2 cellular contexts compared by ENCODE assay signal in the genomic region with DNA sequence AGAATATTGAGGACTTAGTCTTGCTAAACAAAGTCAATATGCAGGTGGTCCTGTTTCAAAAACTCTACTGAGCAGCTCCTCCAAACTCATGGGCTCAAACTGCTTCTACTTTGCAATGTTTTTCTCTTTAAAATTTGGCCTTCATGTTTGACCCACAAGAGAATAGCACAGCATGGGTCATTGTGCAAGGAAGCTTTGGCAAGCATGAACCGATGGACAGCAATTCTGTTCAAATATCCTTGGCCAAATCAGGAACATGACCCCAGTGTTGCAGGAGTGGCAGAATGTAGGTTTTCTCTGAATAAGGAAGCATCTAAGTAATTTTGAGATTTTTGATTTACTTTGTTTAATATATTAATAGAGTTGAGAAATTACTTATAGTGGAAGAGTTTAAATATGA.
A peak's percentile ranks its signal among the peaks of the same experiment; 100 is the strongest.
TF ChIP-seq lines count a peak whose summit lies in the region.

No MANE protein-coding gene starts in this region.

TF ChIP-seq in liver, 16 proteins besides CTCF, POLR2A, EP300 and RAD21 (continued from another document):
- TF ChIP-seq, protein P1, sequence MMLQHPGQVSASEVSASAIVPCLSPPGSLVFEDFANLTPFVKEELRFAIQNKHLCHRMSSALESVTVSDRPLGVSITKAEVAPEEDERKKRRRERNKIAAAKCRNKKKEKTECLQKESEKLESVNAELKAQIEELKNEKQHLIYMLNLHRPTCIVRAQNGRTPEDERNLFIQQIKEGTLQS (IDR thresholded peaks at IDR 0.05) = no peak
- TF ChIP-seq TAF1 (conservative IDR thresholded peaks at IDR 0.05) (no peak), HNF4G (IDR thresholded peaks at IDR 0.05) (no peak), HNF4A (conservative IDR thresholded peaks at IDR 0.05) (peak; percentile 33 to 42), YY1 (IDR thresholded peaks at IDR 0.05) (peak; percentile 22), RXRA (IDR thresholded peaks at IDR 0.05) (peak; percentile 25 to 44), NR2F2 (IDR thresholded peaks at IDR 0.05) (no peak), EGR1 (IDR thresholded peaks at IDR 0.05; ENCODE audit: low read depth in 2 of 2) (no peak), GABPA (IDR thresholded peaks at IDR 0.05 in 1 of 2, conservative IDR thresholded peaks at IDR 0.05 in 1 of 2) (no peak), JUND (IDR thresholded peaks at IDR 0.05) (no peak)
- TF ChIP-seq, protein P2, sequence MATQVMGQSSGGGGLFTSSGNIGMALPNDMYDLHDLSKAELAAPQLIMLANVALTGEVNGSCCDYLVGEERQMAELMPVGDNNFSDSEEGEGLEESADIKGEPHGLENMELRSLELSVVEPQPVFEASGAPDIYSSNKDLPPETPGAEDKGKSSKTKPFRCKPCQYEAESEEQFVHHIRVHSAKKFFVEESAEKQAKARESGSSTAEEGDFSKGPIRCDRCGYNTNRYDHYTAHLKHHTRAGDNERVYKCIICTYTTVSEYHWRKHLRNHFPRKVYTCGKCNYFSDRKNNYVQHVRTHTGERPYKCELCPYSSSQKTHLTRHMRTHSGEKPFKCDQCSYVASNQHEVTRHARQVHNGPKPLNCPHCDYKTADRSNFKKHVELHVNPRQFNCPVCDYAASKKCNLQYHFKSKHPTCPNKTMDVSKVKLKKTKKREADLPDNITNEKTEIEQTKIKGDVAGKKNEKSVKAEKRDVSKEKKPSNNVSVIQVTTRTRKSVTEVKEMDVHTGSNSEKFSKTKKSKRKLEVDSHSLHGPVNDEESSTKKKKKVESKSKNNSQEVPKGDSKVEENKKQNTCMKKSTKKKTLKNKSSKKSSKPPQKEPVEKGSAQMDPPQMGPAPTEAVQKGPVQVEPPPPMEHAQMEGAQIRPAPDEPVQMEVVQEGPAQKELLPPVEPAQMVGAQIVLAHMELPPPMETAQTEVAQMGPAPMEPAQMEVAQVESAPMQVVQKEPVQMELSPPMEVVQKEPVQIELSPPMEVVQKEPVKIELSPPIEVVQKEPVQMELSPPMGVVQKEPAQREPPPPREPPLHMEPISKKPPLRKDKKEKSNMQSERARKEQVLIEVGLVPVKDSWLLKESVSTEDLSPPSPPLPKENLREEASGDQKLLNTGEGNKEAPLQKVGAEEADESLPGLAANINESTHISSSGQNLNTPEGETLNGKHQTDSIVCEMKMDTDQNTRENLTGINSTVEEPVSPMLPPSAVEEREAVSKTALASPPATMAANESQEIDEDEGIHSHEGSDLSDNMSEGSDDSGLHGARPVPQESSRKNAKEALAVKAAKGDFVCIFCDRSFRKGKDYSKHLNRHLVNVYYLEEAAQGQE (IDR thresholded peaks at IDR 0.05) = peak; percentile 15
- TF ChIP-seq, protein P3, sequence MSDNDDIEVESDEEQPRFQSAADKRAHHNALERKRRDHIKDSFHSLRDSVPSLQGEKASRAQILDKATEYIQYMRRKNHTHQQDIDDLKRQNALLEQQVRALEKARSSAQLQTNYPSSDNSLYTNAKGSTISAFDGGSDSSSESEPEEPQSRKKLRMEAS (IDR thresholded peaks at IDR 0.05) = no peak
- TF ChIP-seq, protein P4, sequence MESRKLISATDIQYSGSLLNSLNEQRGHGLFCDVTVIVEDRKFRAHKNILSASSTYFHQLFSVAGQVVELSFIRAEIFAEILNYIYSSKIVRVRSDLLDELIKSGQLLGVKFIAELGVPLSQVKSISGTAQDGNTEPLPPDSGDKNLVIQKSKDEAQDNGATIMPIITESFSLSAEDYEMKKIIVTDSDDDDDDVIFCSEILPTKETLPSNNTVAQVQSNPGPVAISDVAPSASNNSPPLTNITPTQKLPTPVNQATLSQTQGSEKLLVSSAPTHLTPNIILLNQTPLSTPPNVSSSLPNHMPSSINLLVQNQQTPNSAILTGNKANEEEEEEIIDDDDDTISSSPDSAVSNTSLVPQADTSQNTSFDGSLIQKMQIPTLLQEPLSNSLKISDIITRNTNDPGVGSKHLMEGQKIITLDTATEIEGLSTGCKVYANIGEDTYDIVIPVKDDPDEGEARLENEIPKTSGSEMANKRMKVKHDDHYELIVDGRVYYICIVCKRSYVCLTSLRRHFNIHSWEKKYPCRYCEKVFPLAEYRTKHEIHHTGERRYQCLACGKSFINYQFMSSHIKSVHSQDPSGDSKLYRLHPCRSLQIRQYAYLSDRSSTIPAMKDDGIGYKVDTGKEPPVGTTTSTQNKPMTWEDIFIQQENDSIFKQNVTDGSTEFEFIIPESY (IDR thresholded peaks at IDR 0.05) = no peak

TF ChIP-seq in HepG2, 621 proteins besides CTCF, POLR2A, EP300 and RAD21 (continued from another document):
- TF ChIP-seq ZBTB8A (CRISPR knock-in tag; IDR thresholded peaks at IDR 0.05; ENCODE audit: borderline replicate concordance, low read depth) (no peak), ZBTB42 (CRISPR knock-in tag; IDR thresholded peaks at IDR 0.05) (no peak), ZNF83 (CRISPR knock-in tag; IDR thresholded peaks at IDR 0.05; ENCODE audit: borderline replicate concordance) (no peak), ZNF558 (CRISPR knock-in tag; IDR thresholded peaks at IDR 0.05; ENCODE audit: borderline replicate concordance) (no peak), ZNF746 (CRISPR knock-in tag; IDR thresholded peaks at IDR 0.05) (no peak), POLR2G (IDR thresholded peaks at IDR 0.05; ENCODE audit: low read depth, low read length) (no peak)
- TF ChIP-seq, protein P5, sequence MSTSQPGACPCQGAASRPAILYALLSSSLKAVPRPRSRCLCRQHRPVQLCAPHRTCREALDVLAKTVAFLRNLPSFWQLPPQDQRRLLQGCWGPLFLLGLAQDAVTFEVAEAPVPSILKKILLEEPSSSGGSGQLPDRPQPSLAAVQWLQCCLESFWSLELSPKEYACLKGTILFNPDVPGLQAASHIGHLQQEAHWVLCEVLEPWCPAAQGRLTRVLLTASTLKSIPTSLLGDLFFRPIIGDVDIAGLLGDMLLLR (CRISPR knock-in tag; IDR thresholded peaks at IDR 0.05) = no peak
